In the genomic region with DNA sequence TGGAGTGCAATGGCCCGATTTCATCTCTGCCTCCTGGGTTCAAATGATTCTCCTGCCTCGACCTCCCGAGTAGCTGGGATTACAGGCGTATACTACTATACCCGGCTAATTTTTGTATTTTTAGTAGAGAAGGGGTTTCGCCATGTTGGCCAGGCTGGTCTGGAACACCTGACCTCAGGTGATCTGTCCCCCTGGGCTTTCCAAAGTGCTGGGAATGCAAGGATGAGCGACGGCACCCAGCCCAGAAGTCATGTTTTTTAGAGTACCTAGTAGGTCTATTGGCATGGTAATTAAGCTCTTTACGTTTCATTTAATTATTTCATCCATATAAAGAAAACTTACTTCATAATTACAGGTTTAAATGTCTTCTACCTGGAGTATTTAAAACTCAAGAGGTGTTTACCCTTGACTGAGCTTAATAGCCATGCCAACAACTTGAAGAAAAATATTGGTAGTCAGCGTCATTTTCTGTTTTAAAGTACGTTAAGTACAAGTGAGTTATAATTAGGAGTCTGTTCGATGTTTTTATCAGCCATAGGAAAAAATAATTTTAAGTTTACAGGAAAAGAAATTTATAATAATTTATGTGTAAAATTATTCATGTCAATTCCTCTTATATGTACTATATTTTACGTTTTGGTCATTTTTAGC, we compare ENCODE assay signal across 13 cellular contexts. TPM values are rescaled to one million over a fixed set of nuclear protein-coding genes. Genes with fewer than 3 reads are reported as not detected.
DNase-seq lines count a peak whose midpoint lies in the region; ATAC-seq and TF ChIP-seq lines count a peak whose summit lies in the region.
"Had no signal": no experiment of that assay in that cellular context is flagged by ENCODE, and none has a peak within 500 bp of the region (broad histone marks: within the 10 kb centered on the region; RNA-seq: fewer than 3 reads in every experiment).

No MANE protein-coding gene starts in this region.

- peak overlapping the region; percentile 94 to 99 for H3K4me3 Mint-ChIP-seq in effector memory CD8-positive, alpha-beta T cell

- no peak overlapping the region for H2AFZ ChIP-seq in DND-41 (ENCODE audit: low read depth, low read length)

- CTCF ChIA-PET in Panc1 (lab: Charles Lee) = interaction anchor here (0.6 kb wide), 1 partner anchor 10 kb away, joined by 5 read pairs; no protein-coding TSS in a partner anchor

- in situ Hi-C loops in Panc1 (cut with HindIII; ENCODE audit: low pct_unique_long_range_greater_than_20kb, low sequenced_read_pairs) = no loop called here

- no peaks in the 10 kb centered on the region for H3K9me3 Mint-ChIP-seq in effector memory CD8-positive, alpha-beta T cell

- H4K20me1 ChIP-seq in BLaER1 treated with 17β-estradiol and CSF1 and Interleukin-3, amounts not matched to agents 10 nM and 100 nM = peaks cover 52 to 85% (median 79%) of the 10 kb centered on the region in 11 experiments; a peak in 21 of 22 replicates
- peaks cover 69% of the 10 kb centered on the region for H4K20me1 ChIP-seq in DND-41 (ENCODE audit: insufficient read depth, low read length)

- no peaks in the 10 kb centered on the region for H3K27me3 ChIP-seq in BLaER1 treated with 17β-estradiol and CSF1 and Interleukin-3, amounts not matched to agents 10 nM and 100 nM
- no peaks in the 10 kb centered on the region for H3K27me3 ChIP-seq in DND-41 (ENCODE audit: insufficient read depth, low read length, poor library complexity)
- H3K27me3 ChIP-seq in Panc1 (ENCODE audit: control insufficient read depth, insufficient read depth, low read length) = no peaks in the 10 kb centered on the region
- H3K27me3 ChIP-seq: body of pancreas, pancreas had no signal

- peaks cover 11 to 77% (median 50%) of the 10 kb centered on the region in 11 experiments for H3K36me3 ChIP-seq in BLaER1 treated with 17β-estradiol and CSF1 and Interleukin-3, amounts not matched to agents 10 nM and 100 nM
- H3K36me3 ChIP-seq in DND-41 (ENCODE audit: insufficient read depth, low read length) (peaks cover 84% of the 10 kb centered on the region), Panc1 (ENCODE audit: control insufficient read depth, insufficient read depth, low read length) (peaks cover 9% of the 10 kb centered on the region; the same call in 1 of the 2 replicates)
- H3K36me3 ChIP-seq: pancreas had no signal

- H3K4me1 ChIP-seq in BLaER1 treated with 17β-estradiol and CSF1 and Interleukin-3, amounts not matched to agents 10 nM and 100 nM = peaks cover 47 to 64% (median 57%) of the 10 kb centered on the region in 10 experiments
- peaks cover 53% of the 10 kb centered on the region for H3K4me1 ChIP-seq in DND-41 (ENCODE audit: insufficient read depth, low read length)
- peaks cover 22% of the 10 kb centered on the region for H3K4me1 ChIP-seq in Panc1 (ENCODE audit: control insufficient read depth, insufficient read depth, low read length)

- intact Hi-C loops in Panc1 (cut with micrococcal nuclease; ENCODE audit: unreplicated experiment) = no loop called here
- intact Hi-C loops in head of caudate nucleus (cut with DNase I) = loop anchor here (5.0 to 10.0 kb wide), 2 partner anchors 95 to 128 kb away; a partner anchor contains a TSS

- peaks cover 59% of the 10 kb centered on the region for H3K36me3 Mint-ChIP-seq in effector memory CD8-positive, alpha-beta T cell (ENCODE audit: insufficient read depth)

- peak overlapping the region; percentile 60 to 100 (median 99); a peak in 21 of 22 replicates for H3K27ac ChIP-seq in BLaER1 treated with 17β-estradiol and CSF1 and Interleukin-3, amounts not matched to agents 10 nM and 100 nM
- H3K27ac ChIP-seq in DND-41 (ENCODE audit: low read length) (peak overlapping the region; percentile 42; the same call in 1 of the 2 replicates), Panc1 (ENCODE audit: low read length) (peak overlapping the region; percentile 3; the same call in 1 of the 2 replicates)
- H3K27ac ChIP-seq: body of pancreas, pancreas had no signal

- H3K9me3 ChIP-seq in BLaER1 treated with 17β-estradiol and CSF1 and Interleukin-3, amounts not matched to agents 10 nM and 100 nM (replicated peaks in 1 of 11) = no peaks in the 10 kb centered on the region
- no peaks in the 10 kb centered on the region for H3K9me3 ChIP-seq in DND-41 (ENCODE audit: insufficient read depth, low read length, severe bottlenecking)
- no peaks in the 10 kb centered on the region for H3K9me3 ChIP-seq in Panc1 (ENCODE audit: control insufficient read depth, insufficient read depth, low read depth, low read length)
- H3K9me3 ChIP-seq: body of pancreas, pancreas, SK-N-SH had no signal

- H3K79me2 ChIP-seq in DND-41 (ENCODE audit: insufficient read depth, low read length) = peaks cover 99% of the 10 kb centered on the region

- no peaks in the 10 kb centered on the region for H3K27me3 Mint-ChIP-seq in effector memory CD8-positive, alpha-beta T cell

- H3K4me3 ChIP-seq in BLaER1 treated with 17β-estradiol and CSF1 and Interleukin-3, amounts not matched to agents 10 nM and 100 nM = peak overlapping the region; percentile 84 to 100 (median 96); a peak in 19 of 20 replicates
- peak overlapping the region; percentile 66 to 79; a peak in 3 of 4 replicates for H3K4me3 ChIP-seq in DND-41 (ENCODE audit: low read depth in 1 of 2, low read length in 2 of 2)
- H3K4me3 ChIP-seq in Panc1 (ENCODE audit: low read depth in 2 of 2, low read length in 2 of 2) = no peak overlapping the region
- H3K4me3 ChIP-seq: body of pancreas, pancreas had no signal

- TF ChIP-seq CTCF in DND-41 (IDR thresholded peaks at IDR 0.05; ENCODE audit: borderline replicate concordance, extremely low read depth, low read length, poor library complexity, severe bottlenecking) (no peak), Panc1 (IDR thresholded peaks at IDR 0.05) (no peak)

- H3K4me2 ChIP-seq in BLaER1 treated with 17β-estradiol and CSF1 and Interleukin-3, amounts not matched to agents 10 nM and 100 nM = peak overlapping the region; percentile 62 to 95 (median 88)
- peak overlapping the region; percentile 58 for H3K4me2 ChIP-seq in DND-41 (ENCODE audit: insufficient read depth, low read length)
- H3K4me2 ChIP-seq: SK-N-SH had no signal

- no TSS peak for BruUV-seq in Panc1 (replicated peaks; lab: Mats Ljungman, UMichigan)

- peak overlapping the region; percentile 92 to 100 (median 98) for H3K9ac ChIP-seq in BLaER1 treated with 17β-estradiol and CSF1 and Interleukin-3, amounts not matched to agents 10 nM and 100 nM
- peak overlapping the region; percentile 100 for H3K9ac ChIP-seq in DND-41 (ENCODE audit: low read depth, low read length)
- H3K9ac ChIP-seq: SK-N-SH had no signal

- H3K4me1 Mint-ChIP-seq in effector memory CD8-positive, alpha-beta T cell (ENCODE audit: low read depth in 2 of 2) = peaks cover 30 to 57% of the 10 kb centered on the region in 2 donors

- POLR2A ChIA-PET in Panc1 (lab: Charles Lee) = interaction anchor here (0.6 to 0.9 kb wide), 2 partner anchors 26 to 74 kb away, joined by 3 read pairs; a partner anchor contains a TSS

- DNase-seq in DND-41 = no peak
- DNase-seq in Panc1 (ENCODE audit: low read depth, low spot score) = no peak
- no peak for DNase-seq in effector memory CD8-positive, alpha-beta T cell
- DNase-seq in SW 1271 (lab: John Stamatoyannopoulos, UW) = no peak
- DNase-seq in SIG-M5 (lab: John Stamatoyannopoulos, UW) = no peak
- no peak for DNase-seq in stimulated activated CD4-positive, alpha-beta T cell treated with anti-CD3 and anti-CD28 coated beads, Interleukin-4, amount 100 ng/mL, for 4 hours
- no peak for DNase-seq in head of caudate nucleus
- DNase-seq: body of pancreas; NCI-H526; pancreas; SK-N-SH; stimulated activated CD4-positive, alpha-beta T cell treated with anti-CD3 and anti-CD28 coated beads, Interleukin-2, amount 100 ng/mL, for 48 hours had no signal

- ATAC-seq in DND-41 (ENCODE audit: insufficient read depth, low read depth) = no peak
- ATAC-seq in Panc1 = no peak
- no peak for ATAC-seq in effector memory CD8-positive, alpha-beta T cell (replicated peaks)
- ATAC-seq: body of pancreas, pancreas had no signal

- peak overlapping the region; percentile 95 to 97 for H3K27ac Mint-ChIP-seq in effector memory CD8-positive, alpha-beta T cell

RNA-seq across cellular contexts. Expression of a gene that starts 4.0 kb away (rescaled TPM):
- 124 TPM for total RNA-seq in Panc1 (2021; ENCODE audit: unreplicated experiment)
- polyA plus RNA-seq in Panc1 (2012; ENCODE audit: insufficient read length) = 63.9 TPM

Comparison
In these comparisons a context has a peak if more than half of its experiments do, and no peak if none do; other contexts are left out.
1. H3K27ac ChIP-seq: peak in every context shown above with its lines; median percentile 99 in BLaER1 treated with 17β-estradiol and CSF1 and Interleukin-3, amounts not matched to agents 10 nM and 100 nM; 42 in DND-41; 3 in Panc1.
2. H3K4me3 ChIP-seq: peak in BLaER1 treated with 17β-estradiol and CSF1 and Interleukin-3, amounts not matched to agents 10 nM and 100 nM (10 of 10) and DND-41 (2 of 2); none in Panc1 (0 of 2).